11 cellular contexts compared by ENCODE assay signal in genomic region chr5:140267559-140268018, GRCh38. TPM values are rescaled to one million over a fixed set of nuclear protein-coding genes. Genes with fewer than 3 reads are reported as not detected.
A peak's percentile ranks its signal among the peaks of the same experiment; 100 is the strongest.
DNase-seq lines count a peak whose midpoint lies in the region; ATAC-seq and TF ChIP-seq lines count a peak whose summit lies in the region.
"Had no signal": no experiment of that assay in that cellular context is flagged by ENCODE, and none has a peak within 500 bp of the region (broad histone marks: within the 10 kb centered on the region; RNA-seq: fewer than 3 reads in every experiment).

No MANE protein-coding gene starts in this region.

- H3K9me3 Mint-ChIP-seq in CD4-positive, alpha-beta T cell, result no peaks in the 10 kb centered on the region
- H3K9me3 Mint-ChIP-seq in GM23338, result no peaks in the 10 kb centered on the region
- no peaks in the 10 kb centered on the region for H3K9me3 Mint-ChIP-seq in activated naive CD4-positive, alpha-beta T cell treated with anti-CD3 and anti-CD28 coated beads, Interleukin-2, amount 50 U/mL, for 72 hours
- H3K9me3 Mint-ChIP-seq in memory B cell, result no peaks in the 10 kb centered on the region
- H3K9me3 Mint-ChIP-seq: CD8-positive, alpha-beta memory T cell had no signal

- POLR2A ChIA-PET in CD4-positive, alpha-beta T cell (lab: Charles Lee), result interaction anchor here (0.6 to 2.2 kb wide), 3 partner anchors 16 to 1053 kb away, joined by 5 to 8 read pairs (median 5); no protein-coding TSS in a partner anchor

- no peak for TF ChIP-seq POLR2A in lower leg skin (IDR thresholded peaks at IDR 0.05)

- peak overlapping the region; percentile 65 for H3K27ac Mint-ChIP-seq in CD4-positive, alpha-beta T cell
- H3K27ac Mint-ChIP-seq in GM23338 (peak overlapping the region; percentile 83), memory B cell (peak overlapping the region; percentile 28)
- H3K27ac Mint-ChIP-seq in activated naive CD4-positive, alpha-beta T cell treated with anti-CD3 and anti-CD28 coated beads, Interleukin-2, amount 50 U/mL, for 72 hours, result peak overlapping the region in 1 of 2 donors; percentile 73

- H3K9me2 ChIP-seq in GM23338 (ENCODE audit: insufficient read depth), result no peaks in the 10 kb centered on the region

- H3K4me1 Mint-ChIP-seq in CD4-positive, alpha-beta T cell (ENCODE audit: low read depth), result peaks cover 35% of the 10 kb centered on the region
- H3K4me1 Mint-ChIP-seq in GM23338, result peaks cover 22% of the 10 kb centered on the region
- H3K4me1 Mint-ChIP-seq in memory B cell, result peaks cover 19% of the 10 kb centered on the region

- H3K4me1 ChIP-seq in GM23338 (ENCODE audit: insufficient read depth), result 0 out of 2 replicates have a peak, but pooled peaks cover 9% of the 10 kb centered on the region

- H3K4me3 Mint-ChIP-seq in CD4-positive, alpha-beta T cell, result peak overlapping the region; percentile 45
- H3K4me3 Mint-ChIP-seq in GM23338 (no peak overlapping the region), memory B cell (no peak overlapping the region)

- ATAC-seq in CD4-positive, alpha-beta T cell (ENCODE audit: poor library complexity), result no peak
- ATAC-seq in GM23338 (no peak), memory B cell (ENCODE audit: low read depth) (no peak), sciatic nerve (no peak), GM19328 (IDR thresholded peaks at IDR 0.05; ENCODE audit: unreplicated experiment) (no peak)
- peak; percentile 16 to 29 for ATAC-seq in activated naive CD4-positive, alpha-beta T cell treated with anti-CD3 and anti-CD28 coated beads, Interleukin-2, amount 50 U/mL, for 72 hours

- peaks cover 7% of the 10 kb centered on the region; the same call in 1 of the 2 replicates for H4K20me1 ChIP-seq in GM23338 (replicated peaks; ENCODE audit: insufficient read depth)

- peaks cover 6% of the 10 kb centered on the region for H3K36me3 Mint-ChIP-seq in CD4-positive, alpha-beta T cell (ENCODE audit: low read depth)
- peaks cover 5% of the 10 kb centered on the region; the same call in 1 of the 3 replicates for H3K36me3 Mint-ChIP-seq in GM23338 (ENCODE audit: low read depth)
- no peaks in the 10 kb centered on the region for H3K36me3 Mint-ChIP-seq in activated naive CD4-positive, alpha-beta T cell treated with anti-CD3 and anti-CD28 coated beads, Interleukin-2, amount 50 U/mL, for 72 hours
- H3K36me3 Mint-ChIP-seq in memory B cell, result peaks cover 6% of the 10 kb centered on the region

- no peaks in the 10 kb centered on the region for H3K9me3 ChIP-seq in CD4-positive, alpha-beta T cell (ENCODE audit: control insufficient read depth, low read length)

- no peaks in the 10 kb centered on the region for H3K27me3 Mint-ChIP-seq in CD4-positive, alpha-beta T cell
- H3K27me3 Mint-ChIP-seq in GM23338 (ENCODE audit: insufficient read depth, low read depth, poor library complexity) (peaks cover 2% of the 10 kb centered on the region), memory B cell (no peaks in the 10 kb centered on the region)
- H3K27me3 Mint-ChIP-seq: CD8-positive, alpha-beta memory T cell had no signal

- no peak overlapping the region for H2AFZ ChIP-seq in GM23338

- no peak overlapping the region for H3K27ac ChIP-seq in CD4-positive, alpha-beta T cell (ENCODE audit: low read depth, low read length)
- H3K27ac ChIP-seq in GM23338 (ENCODE audit: low read depth), result no peak overlapping the region
- H3K27ac ChIP-seq: SK-N-MC had no signal

- H3K27me3 ChIP-seq in CD4-positive, alpha-beta T cell (ENCODE audit: control insufficient read depth, insufficient read depth, low read length), result no peaks in the 10 kb centered on the region
- H3K27me3 ChIP-seq in GM23338 (ENCODE audit: insufficient read depth), result no peaks in the 10 kb centered on the region

- TF ChIP-seq CTCF in CD4-positive, alpha-beta T cell (IDR thresholded peaks at IDR 0.05), result no peak
- TF ChIP-seq CTCF in GM23338 (conservative IDR thresholded peaks at IDR 0.05; ENCODE audit: low read depth in 2 of 2) (no peak), lower leg skin (IDR thresholded peaks at IDR 0.05) (no peak)

- DNase-seq in CD4-positive, alpha-beta T cell, result no peak
- DNase-seq in GM23338 (ENCODE audit: low spot score), result no peak
- DNase-seq in activated naive CD4-positive, alpha-beta T cell treated with anti-CD3 and anti-CD28 coated beads, Interleukin-2, amount 50 U/mL, for 72 hours (ENCODE audit: low spot score in 2 of 2), result no peak
- DNase-seq in memory B cell (ENCODE audit: low spot score in 2 of 2), result no peak
- no peak for DNase-seq in lower leg skin (ENCODE audit: low spot score in 2 of 2)
- DNase-seq in sciatic nerve (ENCODE audit: low spot score), result no peak
- DNase-seq: small intestine had no signal

- H3K4me3 ChIP-seq in GM23338 (no peak overlapping the region), lower leg skin (ENCODE audit: low read depth, poor library complexity, severe bottlenecking) (no peak overlapping the region)
- H3K4me3 ChIP-seq: coronary artery, SK-N-MC had no signal

- CTCF ChIA-PET in CD4-positive, alpha-beta T cell (lab: Charles Lee), result interaction anchor here (0.8 kb wide), 1 partner anchor 28 kb away, joined by 3 read pairs; no protein-coding TSS in a partner anchor

- no peaks in the 10 kb centered on the region for H3F3A ChIP-seq in GM23338 (replicated peaks; ENCODE audit: low read depth)

- peaks cover 34% of the 10 kb centered on the region for H3K79me2 ChIP-seq in GM23338 (replicated peaks; ENCODE audit: insufficient read depth)

- no peak overlapping the region for H3K4me2 ChIP-seq in GM23338

- H3K36me3 ChIP-seq in GM23338 (ENCODE audit: insufficient read depth), result no peaks in the 10 kb centered on the region

- intact Hi-C loops in CD4-positive, alpha-beta T cell (cut with DNase I, micrococcal nuclease), result no loop called here
- intact Hi-C loops in lower leg skin (cut with DNase I; ENCODE audit: low total_unique reads) (no loop called here), sciatic nerve (cut with DNase I) (no loop called here)

- 61 to 70% methylated on average over 9 of the region's 9 CpGs for WGBS in lower leg skin, 2 donors

TF ChIP-seq in GM23338, 12 proteins besides CTCF, POLR2A, EP300 and RAD21 (continues in another document):
- no peak for TF ChIP-seq POLR2AphosphoS5 (IDR thresholded peaks at IDR 0.05; ENCODE audit: low read depth)
- TF ChIP-seq REST (IDR thresholded peaks at IDR 0.05; ENCODE audit: unreplicated experiment), result no peak
- TF ChIP-seq EZH2 (IDR thresholded peaks at IDR 0.05; ENCODE audit: low read depth, unreplicated experiment), result no peak
- no peak for TF ChIP-seq ZNF114 (CRISPR knock-in tag; IDR thresholded peaks at IDR 0.05)

RNA-seq across cellular contexts. Expression of gene PFDN1, which starts 35.3 kb away (rescaled TPM):
- total RNA-seq in CD4-positive, alpha-beta T cell, result 10 to 100 TPM; 21.3 to 22.0 TPM
- 85.4 and 119 TPM in 2 replicates for total RNA-seq in GM23338 (2014; rRNA removed; shearing (Covaris generic))
- 256 and 279 TPM in 2 replicates for polyA plus RNA-seq in GM23338 (2016; fragmentation: Nextera tagmentation; extraction: Ambion mirVana)
- 10 to 100 TPM; 45.4 to 66.4 TPM for total RNA-seq in activated naive CD4-positive, alpha-beta T cell treated with anti-CD3 and anti-CD28 coated beads, Interleukin-2, amount 50 U/mL, for 72 hours
- total RNA-seq in lower leg skin (10 to 100 TPM; 43.3 to 78.6 (median 59.7) TPM), sciatic nerve (42.7 TPM)

Comparison
In these comparisons a context has a peak if more than half of its experiments do, and no peak if none do; other contexts are left out.
1. ATAC-seq: peak in activated naive CD4-positive, alpha-beta T cell treated with anti-CD3 and anti-CD28 coated beads, Interleukin-2, amount 50 U/mL, for 72 hours (2 of 2); none in CD4-positive, alpha-beta T cell (single experiment), GM23338 (single experiment), memory B cell (single experiment), sciatic nerve (single experiment) and GM19328 (single experiment).